9 cellular contexts compared by ENCODE assay signal in the genomic region with DNA sequence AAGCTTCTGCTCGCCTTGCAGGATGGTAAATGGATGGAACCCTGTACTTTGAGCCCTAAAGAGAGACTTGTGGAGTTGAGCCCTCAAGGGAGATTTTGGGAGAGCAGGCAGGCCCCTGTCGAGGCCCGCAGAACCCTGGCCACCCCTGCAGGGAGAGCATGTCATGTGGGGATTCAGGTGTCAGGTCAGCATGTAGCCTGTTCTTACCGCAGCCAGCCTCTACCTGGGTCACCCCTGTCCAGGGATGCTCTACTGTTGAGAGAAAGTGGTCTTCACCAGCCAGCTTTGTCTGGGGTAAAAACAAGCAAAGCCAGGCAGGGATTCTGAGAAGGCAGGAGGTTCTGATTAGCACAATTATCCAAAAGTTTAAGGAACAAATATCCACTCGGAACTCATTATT. TPM values are rescaled to one million over a fixed set of nuclear protein-coding genes. Genes with fewer than 3 reads are reported as not detected.
"Had no signal": no experiment of that assay in that cellular context is flagged by ENCODE, and none has a peak within 500 bp of the region (broad histone marks: within the 10 kb centered on the region; RNA-seq: fewer than 3 reads in every experiment).

No MANE protein-coding gene starts in this region.

- H3K27ac ChIP-seq: HL-60 had no signal

- H3K4me1 Mint-ChIP-seq: IgD-negative memory B cell had no signal

- H3K4me3 Mint-ChIP-seq: IgD-negative memory B cell had no signal

- DNase-seq: IMR-90, KBM-7, KG1 had no signal

- H3K27ac Mint-ChIP-seq: IgD-negative memory B cell had no signal

- H3K4me3 ChIP-seq: K562 had no signal

- H3K36me3 Mint-ChIP-seq: IgD-negative memory B cell had no signal

- ATAC-seq: HepG2, K562 had no signal

RNA-seq across cellular contexts. Expression of gene PROKR2, which starts 55.6 kb away (rescaled TPM):
- total RNA-seq: HepG2, HT-29, HT1080, IMR-90, K562 had no signal
